Comparison of ENCODE assay signal across 9 cellular contexts in the genomic region with DNA sequence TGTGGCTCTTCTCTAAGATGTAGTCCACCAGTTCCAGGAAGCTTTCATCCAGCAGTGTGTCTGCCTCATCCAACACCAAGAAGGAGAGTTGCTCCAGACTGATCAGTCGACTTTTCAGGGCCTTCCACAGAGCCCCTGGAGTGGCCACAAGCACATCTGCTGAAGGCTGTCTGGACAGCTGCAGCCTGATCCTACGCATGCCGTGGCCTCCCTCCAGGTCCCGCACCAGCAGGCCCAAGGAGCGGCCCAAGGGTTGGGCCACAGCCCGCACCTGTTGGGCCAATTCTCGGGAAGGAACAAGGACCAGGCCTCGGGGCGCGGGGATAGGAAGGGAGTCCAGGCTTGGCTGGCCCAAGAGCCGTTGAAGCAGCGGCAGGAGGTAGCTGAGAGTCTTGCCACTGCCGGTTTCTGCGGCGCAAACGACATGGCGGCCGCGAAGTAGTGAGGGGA. TPM values are rescaled to one million over a fixed set of nuclear protein-coding genes. Genes with fewer than 3 reads are reported as not detected.
A peak's percentile ranks its signal among the peaks of the same experiment; 100 is the strongest.
DNase-seq lines count a peak whose midpoint lies in the region; ATAC-seq and TF ChIP-seq lines count a peak whose summit lies in the region.
"Had no signal": no experiment of that assay in that cellular context is flagged by ENCODE, and none has a peak within 500 bp of the region (broad histone marks: within the 10 kb centered on the region; RNA-seq: fewer than 3 reads in every experiment).

No MANE protein-coding gene starts in this region.

- no peaks in the 10 kb centered on the region for H3K27me3 Mint-ChIP-seq in activated naive CD4-positive, alpha-beta T cell treated with anti-CD3 and anti-CD28 coated beads, Interleukin-2, amount 50 U/mL, for 24 hours
- H3K27me3 Mint-ChIP-seq in T-cell = no peaks in the 10 kb centered on the region

- POLR2A ChIA-PET in T-cell (lab: Charles Lee) = interaction anchor here in 1 of 2 donors (0.9 kb wide), 1 partner anchor 23 kb away, joined by 3 read pairs; the partner anchor contains the start of gene DPEP2

- DNase-seq in activated naive CD4-positive, alpha-beta T cell treated with anti-CD3 and anti-CD28 coated beads, Interleukin-2, amount 50 U/mL, for 16 hours = no peak
- peak in 1 of 34 experiments; percentile 22 for DNase-seq in T-cell
- peak in 1 of 2 donors; percentile 25 for DNase-seq in foreskin fibroblast
- DNase-seq in sciatic nerve (ENCODE audit: low spot score) = no peak
- no peak for DNase-seq in GM03348 (ENCODE audit: low spot score)
- DNase-seq in ecto neural progenitor cell (ENCODE audit: low spot score) = no peak
- DNase-seq in NCI-H1436 treated with DMSO at 0.1 percent for 48 hours (lab: John Stamatoyannopoulos, UW) = no peak

- intact Hi-C loops in sciatic nerve (cut with DNase I) = no loop called here

- peaks cover 27% of the 10 kb centered on the region for H3K4me1 Mint-ChIP-seq in activated naive CD4-positive, alpha-beta T cell treated with anti-CD3 and anti-CD28 coated beads, Interleukin-2, amount 50 U/mL, for 24 hours
- H3K4me1 Mint-ChIP-seq in T-cell = peaks cover 23 to 37% (median 34%) of the 10 kb centered on the region in 3 donors

- H3K36me3 Mint-ChIP-seq in activated naive CD4-positive, alpha-beta T cell treated with anti-CD3 and anti-CD28 coated beads, Interleukin-2, amount 50 U/mL, for 24 hours = peaks cover 5% of the 10 kb centered on the region
- peaks cover 13% of the 10 kb centered on the region for H3K36me3 Mint-ChIP-seq in T-cell

- peak overlapping the region; percentile 100 for H3K27ac Mint-ChIP-seq in activated naive CD4-positive, alpha-beta T cell treated with anti-CD3 and anti-CD28 coated beads, Interleukin-2, amount 50 U/mL, for 24 hours
- H3K27ac Mint-ChIP-seq in T-cell = peak overlapping the region; percentile 98 to 99

- CTCF ChIA-PET in T-cell (lab: Charles Lee) = interaction anchor here (0.6 to 1.5 kb wide), 6 partner anchors 11 to 62 kb away, joined by 3 to 7 read pairs (median 3); partner anchors contain the start of genes DPEP2 (in 1 of the 2) and NFATC3 (in 1 of the 2)

- ATAC-seq in T-cell (replicated peaks in 1 of 4) = peak in 1 of 4 experiments; percentile 3
- peak; percentile 7 for ATAC-seq in sciatic nerve

- peak overlapping the region; percentile 95 to 96 for H3K4me3 ChIP-seq in foreskin fibroblast (ENCODE audit: low read depth in 1 of 2, low read length in 2 of 2)

- no peak for TF ChIP-seq CTCF in foreskin fibroblast (IDR thresholded peaks at IDR 0.05; ENCODE audit: low read depth, low read length)

- no peaks in the 10 kb centered on the region for H3K9me3 Mint-ChIP-seq in activated naive CD4-positive, alpha-beta T cell treated with anti-CD3 and anti-CD28 coated beads, Interleukin-2, amount 50 U/mL, for 24 hours
- no peaks in the 10 kb centered on the region for H3K9me3 Mint-ChIP-seq in T-cell

- peak overlapping the region; percentile 100 for H3K4me3 Mint-ChIP-seq in activated naive CD4-positive, alpha-beta T cell treated with anti-CD3 and anti-CD28 coated beads, Interleukin-2, amount 50 U/mL, for 24 hours
- H3K4me3 Mint-ChIP-seq in T-cell = peak overlapping the region; percentile 83 to 99 (median 93)

RNA-seq across cellular contexts. Expression of gene DDX28, which starts 0.7 kb away (rescaled TPM):
- total RNA-seq in T-cell (10 to 100 TPM; 15.5 to 21.0 (median 17.6) TPM), sciatic nerve (6.3 TPM)

RNA-seq across cellular contexts. Expression of gene DUS2, which starts 0.8 kb away (rescaled TPM):
- total RNA-seq in T-cell (10 to 100 TPM; 14.5 to 19.4 (median 15.8) TPM), sciatic nerve (14.7 TPM)

RNA-seq across cellular contexts. Expression of gene DPEP2NB, which starts 6.6 kb away (rescaled TPM):
- total RNA-seq in T-cell (not detected), sciatic nerve (not detected)
- total RNA-seq: dermis microvascular lymphatic vessel endothelial cell had no signal

RNA-seq across cellular contexts. Expression of gene DPEP2, which starts 23.0 kb away (rescaled TPM):
- 100 to 1,000 TPM in 3 of 5 donors, 10 to 100 TPM in 2; 51.5 to 122 (median 100) TPM for total RNA-seq in T-cell
- total RNA-seq in sciatic nerve = 4.4 TPM

RNA-seq across cellular contexts. Expression of gene DPEP3, which starts 42.0 kb away (rescaled TPM):
- 1 to 10 TPM in 4 of 5 donors, under 1 TPM in 1; 0.48 to 1.5 (median 1.1) TPM for total RNA-seq in T-cell
- not detected for total RNA-seq in sciatic nerve
- total RNA-seq: dermis microvascular lymphatic vessel endothelial cell had no signal
